In the genomic region with DNA sequence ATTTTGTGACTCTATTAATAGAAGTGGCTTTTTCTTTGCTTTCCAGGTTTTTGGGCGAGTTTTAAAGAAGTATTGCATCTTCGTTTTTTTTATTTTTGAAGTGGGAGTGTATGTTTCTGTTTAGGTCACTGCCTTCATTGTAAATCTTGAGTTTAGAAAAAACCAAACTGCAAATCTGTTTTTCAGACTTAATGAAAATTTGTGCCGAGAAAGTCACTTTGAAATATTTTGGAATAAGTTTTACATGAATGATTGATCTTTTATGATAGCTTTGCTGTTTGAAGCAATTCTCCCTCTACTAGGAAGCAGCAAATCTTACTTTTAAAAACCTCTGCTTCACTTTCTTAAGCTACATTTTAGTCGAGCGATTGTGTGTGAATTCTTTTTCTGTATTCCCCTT, we compare ENCODE assay signal across 8 cellular contexts. TPM values are rescaled to one million over a fixed set of nuclear protein-coding genes. Genes with fewer than 3 reads are reported as not detected.
DNase-seq lines count a peak whose midpoint lies in the region; ATAC-seq and TF ChIP-seq lines count a peak whose summit lies in the region.

No MANE protein-coding gene starts in this region.

- H3K27ac Mint-ChIP-seq in Calu3 (ENCODE audit: unreplicated experiment): peak overlapping the region; percentile 47

- peak overlapping the region; percentile 93 for H3K4me3 Mint-ChIP-seq in Calu3 (ENCODE audit: low read depth, unreplicated experiment)

- H3K27ac ChIP-seq in OCI-LY3 (ENCODE audit: low read length): no peak overlapping the region
- no peak overlapping the region for H3K27ac ChIP-seq in trophoblast cell (ENCODE audit: low read depth, low read length)
- peak overlapping the region in 2 of 4 donors; percentile 41 to 58 for H3K27ac ChIP-seq in tibial nerve

- H3K9me3 ChIP-seq in OCI-LY3 (ENCODE audit: insufficient read depth, low read length): no peaks in the 10 kb centered on the region
- H3K9me3 ChIP-seq in trophoblast cell (ENCODE audit: insufficient read depth, low read depth, low read length): no peaks in the 10 kb centered on the region
- no peaks in the 10 kb centered on the region for H3K9me3 ChIP-seq in tibial nerve

- H3K23ac ChIP-seq in trophoblast cell (ENCODE audit: low read length): no peak overlapping the region

- no peak overlapping the region for H3K14ac ChIP-seq in trophoblast cell (ENCODE audit: low read length)

- TF ChIP-seq CTCF in Calu3 (IDR thresholded peaks at IDR 0.05; ENCODE audit: unreplicated experiment) (no peak), OCI-LY3 (IDR thresholded peaks at IDR 0.05; ENCODE audit: low read depth, low read length) (no peak), epithelial cell of esophagus (IDR thresholded peaks at IDR 0.05; ENCODE audit: insufficient read depth, low read depth, low read length, missing control alignments) (no peak), tibial nerve (IDR thresholded peaks at IDR 0.05) (no peak)

- BruUV-seq in Calu3 (replicated peaks; lab: Mats Ljungman, UMichigan): no TSS peak

- H3K4me3 ChIP-seq in OCI-LY3 (ENCODE audit: low read length): peak overlapping the region; percentile 78
- peak overlapping the region; percentile 49 for H3K4me3 ChIP-seq in epithelial cell of esophagus (ENCODE audit: low read length)
- H3K4me3 ChIP-seq in trophoblast cell (ENCODE audit: low read depth, low read length): no peak overlapping the region
- H3K4me3 ChIP-seq in tibial nerve: peak overlapping the region in 1 of 4 donors; percentile 86

- CTCF ChIA-PET in Calu3 (lab: Charles Lee): no interaction called here

- H4K8ac ChIP-seq in trophoblast cell (ENCODE audit: low read depth, low read length): no peak overlapping the region

- no peak overlapping the region for H4K91ac ChIP-seq in trophoblast cell (ENCODE audit: low read depth, low read length)

- H3K4me1 ChIP-seq in OCI-LY3 (ENCODE audit: low read length) (peaks cover 38% of the 10 kb centered on the region), trophoblast cell (ENCODE audit: control insufficient read depth in 1 of 2, insufficient read depth in 2 of 2, low read length in 2 of 2) (peaks cover 9 to 10% of the 10 kb centered on the region in 2 experiments), tibial nerve (peaks cover 0 to 80% (median 31%) of the 10 kb centered on the region in 4 donors)

- H3K9ac ChIP-seq in OCI-LY3 (ENCODE audit: low read length): peak overlapping the region; percentile 77
- H3K9ac ChIP-seq in trophoblast cell (ENCODE audit: low read length): no peak overlapping the region

- H2BK12ac ChIP-seq in trophoblast cell (ENCODE audit: low read length): no peak overlapping the region

- H2AFZ ChIP-seq in OCI-LY3 (ENCODE audit: low read depth, low read length) (no peak overlapping the region), trophoblast cell (ENCODE audit: insufficient read depth, low read length, poor library complexity) (no peak overlapping the region)

- H3K27me3 ChIP-seq in OCI-LY3 (ENCODE audit: low read depth, low read length) (no peaks in the 10 kb centered on the region), trophoblast cell (ENCODE audit: insufficient read depth, low read length) (no peaks in the 10 kb centered on the region), tibial nerve (no peaks in the 10 kb centered on the region)

- no peak overlapping the region for H3K18ac ChIP-seq in trophoblast cell (ENCODE audit: low read length)

- H3K79me2 ChIP-seq in OCI-LY3 (ENCODE audit: low read length) (peaks cover 87% of the 10 kb centered on the region), trophoblast cell (ENCODE audit: control insufficient read depth, insufficient read depth, low read length, poor library complexity) (peaks cover 22% of the 10 kb centered on the region)

- peaks cover 65% of the 10 kb centered on the region for H4K20me1 ChIP-seq in OCI-LY3 (ENCODE audit: insufficient read depth, low read length)

- peaks cover 12% of the 10 kb centered on the region for H3K79me1 ChIP-seq in trophoblast cell (ENCODE audit: low read length)

- H3K4me2 ChIP-seq in OCI-LY3 (ENCODE audit: low read length) (peak overlapping the region; percentile 77), trophoblast cell (ENCODE audit: low read length) (peak overlapping the region; percentile 16)

- no peak overlapping the region for H3K4ac ChIP-seq in trophoblast cell (ENCODE audit: low read depth, low read length)

- intact Hi-C loops in Calu3 (cut with micrococcal nuclease; ENCODE audit: unreplicated experiment): loop anchor here (5.0 kb wide), 2 partner anchors 60 to 155 kb away; a partner anchor contains a TSS
- intact Hi-C loops in left colon (cut with DNase I, micrococcal nuclease): no loop called here

- WGBS in trophoblast cell (ENCODE audit: extremely low coverage, insufficient coverage, insufficient read length): no CpG with 5 or more reads among the region's 5 CpGs
- 9 to 19% methylated on average over 5 of the region's 5 CpGs for WGBS in tibial nerve, 2 donors

- H3K9me3 Mint-ChIP-seq in Calu3 (ENCODE audit: low read depth, unreplicated experiment): no peaks in the 10 kb centered on the region

- H2AK5ac ChIP-seq in trophoblast cell (ENCODE audit: low read length): no peak overlapping the region

- DNase-seq in Calu3 (no peak), epithelial cell of esophagus (ENCODE audit: low read depth) (no peak), trophoblast cell (no peak), SHP77 treated with DMSO at 0.1 percent for 48 hours (lab: John Stamatoyannopoulos, UW) (no peak), NCI-H82 (lab: John Stamatoyannopoulos, UW) (no peak), tibial nerve (ENCODE audit: low spot score in 2 of 2) (no peak), left colon (no peak)

- peaks cover 37% of the 10 kb centered on the region for H3K36me3 ChIP-seq in OCI-LY3 (replicated peaks; ENCODE audit: low read depth, low read length)
- H3K36me3 ChIP-seq in trophoblast cell (ENCODE audit: control insufficient read depth in 1 of 2, insufficient read depth in 2 of 2, low read length in 2 of 2): peaks cover 5 to 6% of the 10 kb centered on the region in 2 experiments
- H3K36me3 ChIP-seq in tibial nerve: peaks cover 0 to 4% (median 0%) of the 10 kb centered on the region in 3 donors

- H4K12ac ChIP-seq in trophoblast cell (ENCODE audit: low read depth, low read length): no peak overlapping the region

- ATAC-seq in left colon: no peak

- no peak for TF ChIP-seq EP300 in tibial nerve (IDR thresholded peaks at IDR 0.05)

- no peak for TF ChIP-seq POLR2A in tibial nerve (IDR thresholded peaks at IDR 0.05)

- no peaks in the 10 kb centered on the region for H3K27me3 Mint-ChIP-seq in Calu3 (ENCODE audit: unreplicated experiment)

- H3K36me3 Mint-ChIP-seq in Calu3 (ENCODE audit: insufficient read depth, unreplicated experiment): peaks cover 53% of the 10 kb centered on the region

- peaks cover 38% of the 10 kb centered on the region for H3K4me1 Mint-ChIP-seq in Calu3 (ENCODE audit: low read depth, unreplicated experiment)

- H2BK120ac ChIP-seq in trophoblast cell (ENCODE audit: insufficient read depth, low read length, poor library complexity): no peak overlapping the region

- no peak overlapping the region for H2BK5ac ChIP-seq in trophoblast cell (ENCODE audit: low read depth, low read length, poor library complexity)

RNA-seq across cellular contexts. Expression of a gene that starts 2.2 kb away (rescaled TPM):
- total RNA-seq in Calu3 (2022): 78.6 and 96.7 TPM in 2 replicates
- 50.4 and 51.9 TPM in 2 replicates for polyA plus RNA-seq in trophoblast cell (2013)
- total RNA-seq in tibial nerve: 100 to 1,000 TPM; 100 to 182 (median 148) TPM
- total RNA-seq in left colon: 100 to 1,000 TPM in 1 of 2 donors, 10 to 100 TPM in 1; 76.1 to 100 TPM
